Comparison of ENCODE assay signal across 34 cellular contexts in genomic region chr9:18700714-18701113, GRCh38.
"Had no signal": no experiment of that assay in that cellular context is flagged by ENCODE, and none has a peak within 500 bp of the region (broad histone marks: within the 10 kb centered on the region; RNA-seq: fewer than 3 reads in every experiment).

No MANE protein-coding gene starts in this region.

- H3K4me3 ChIP-seq: MG63 had no signal

- H3K9me3 ChIP-seq: MG63 had no signal

- DNase-seq: Karpas-422, Kasumi-1, MG63, MM.1S, MV-4-11, NCI-H1048, NCI-H1092, NCI-H1092 treated with DMSO at 0.1 percent for 48 hours, NCI-H1105, NCI-H1105 treated with DMSO at 0.1 percent for 48 hours, NCI-H1417, NCI-H1417 treated with DMSO at 0.1 percent for 48 hours, NCI-H1436, NCI-H1436 treated with DMSO at 0.1 percent for 48 hours, NCI-H146, NCI-H1694, NCI-H1694 treated with DMSO at 0.1 percent for 48 hours, NCI-H187, NCI-H187 treated with DMSO at 0.1 percent for 48 hours, NCI-H1930, NCI-H2029, NCI-H2029 treated with DMSO at 0.1 percent for 48 hours, NCI-H2081, NCI-H2081 treated with DMSO at 0.1 percent for 48 hours, NCI-H2107, NCI-H2171, NCI-H2171 treated with DMSO at 0.1 percent for 48 hours, NCI-H2227 treated with DMSO at 0.1 percent for 48 hours, NCI-H226, NCI-H345, NCI-H446, NCI-H446 treated with DMSO at 0.1 percent for 48 hours, NCI-H510A, NCI-H510A treated with DMSO at 0.1 percent for 48 hours had no signal
